18 cellular contexts compared by ENCODE assay signal in the genomic region with DNA sequence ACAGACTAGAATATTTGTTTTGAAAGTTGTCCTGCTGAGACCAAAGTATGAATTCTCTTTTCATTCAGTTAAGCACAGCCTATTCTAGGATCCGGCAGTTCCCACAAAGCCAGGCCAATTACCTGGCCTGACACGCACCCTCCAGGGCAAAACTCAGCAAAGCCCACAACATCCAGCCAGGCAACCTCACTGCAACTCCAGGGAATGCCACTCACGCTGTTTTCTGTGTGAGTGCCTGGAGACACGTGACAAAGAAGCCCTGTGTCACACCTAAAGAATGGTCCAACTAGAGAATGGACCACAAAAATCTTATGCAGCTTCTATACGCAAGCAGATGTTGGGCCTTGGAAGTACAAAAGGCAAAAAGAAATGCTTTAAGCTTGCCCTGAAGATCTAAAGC. TPM values are rescaled to one million over a fixed set of nuclear protein-coding genes. Genes with fewer than 3 reads are reported as not detected.
DNase-seq lines count a peak whose midpoint lies in the region; ATAC-seq and TF ChIP-seq lines count a peak whose summit lies in the region.
"Had no signal": no experiment of that assay in that cellular context is flagged by ENCODE, and none has a peak within 500 bp of the region (broad histone marks: within the 10 kb centered on the region; RNA-seq: fewer than 3 reads in every experiment).

No MANE protein-coding gene starts in this region.

- no peak for TF ChIP-seq CTCF in foreskin fibroblast (IDR thresholded peaks at IDR 0.05; ENCODE audit: low read depth, low read length)
- no peak for TF ChIP-seq CTCF in endodermal cell (conservative IDR thresholded peaks at IDR 0.05)

- H3K9ac ChIP-seq in subcutaneous abdominal adipose tissue (ENCODE audit: low read length in 5 of 5) (peak overlapping the region in 2 of 5 donors; percentile 12 to 13), endodermal cell (ENCODE audit: extremely low read depth, low read length, poor library complexity, severe bottlenecking) (no peak overlapping the region)

- intact Hi-C loops in activated naive CD4-positive, alpha-beta T cell treated with anti-CD3 and anti-CD28 coated beads for 36 hours (cut with micrococcal nuclease): no loop called here

- H3K4me3 ChIP-seq in foreskin fibroblast (ENCODE audit: low read depth in 1 of 2, low read length in 2 of 2): no peak overlapping the region
- no peak overlapping the region for H3K4me3 ChIP-seq in subcutaneous abdominal adipose tissue (ENCODE audit: low read depth in 1 of 5, low read length in 5 of 5)
- no peak overlapping the region for H3K4me3 ChIP-seq in endodermal cell (ENCODE audit: low read length)
- H3K4me3 ChIP-seq: spleen, thoracic aorta had no signal

- H3K4me1 Mint-ChIP-seq in activated CD8-positive, alpha-beta memory T cell treated with anti-CD3 and anti-CD28 coated beads, Interleukin-2, amount 10 ng/mL, durations not matched to agents 7 days and 5 days: peaks cover 10% of the 10 kb centered on the region
- peaks cover 18% of the 10 kb centered on the region for H3K4me1 Mint-ChIP-seq in endodermal cell
- peaks cover 63% of the 10 kb centered on the region for H3K4me1 Mint-ChIP-seq in activated naive CD4-positive, alpha-beta T cell treated with anti-CD3 and anti-CD28 coated beads for 36 hours (ENCODE audit: low read depth)

- no peak overlapping the region for H3K27ac Mint-ChIP-seq in activated CD8-positive, alpha-beta memory T cell treated with anti-CD3 and anti-CD28 coated beads, Interleukin-2, amount 10 ng/mL, durations not matched to agents 7 days and 5 days
- no peak overlapping the region for H3K27ac Mint-ChIP-seq in endodermal cell
- H3K27ac Mint-ChIP-seq in activated naive CD4-positive, alpha-beta T cell treated with anti-CD3 and anti-CD28 coated beads for 36 hours: no peak overlapping the region
- H3K27ac Mint-ChIP-seq: activated B cell treated with CpG ODN at 0.5 μM for 24 hours, nephron had no signal

- H3K4me1 ChIP-seq in subcutaneous abdominal adipose tissue (ENCODE audit: control insufficient read depth in 5 of 5, insufficient read depth in 5 of 5, low read length in 5 of 5): peaks cover 0 to 46% (median 36%) of the 10 kb centered on the region in 5 donors
- no peaks in the 10 kb centered on the region for H3K4me1 ChIP-seq in endodermal cell (ENCODE audit: control insufficient read depth, insufficient read depth, low read length)

- H3K9me3 Mint-ChIP-seq in activated CD8-positive, alpha-beta memory T cell treated with anti-CD3 and anti-CD28 coated beads, Interleukin-2, amount 10 ng/mL, durations not matched to agents 7 days and 5 days (ENCODE audit: low read depth): no peaks in the 10 kb centered on the region
- H3K9me3 Mint-ChIP-seq in endodermal cell: peaks cover 7% of the 10 kb centered on the region
- no peaks in the 10 kb centered on the region for H3K9me3 Mint-ChIP-seq in activated naive CD4-positive, alpha-beta T cell treated with anti-CD3 and anti-CD28 coated beads for 36 hours
- H3K9me3 Mint-ChIP-seq: activated B cell treated with CpG ODN at 0.5 μM for 24 hours, nephron had no signal

- H3K9me3 ChIP-seq in subcutaneous abdominal adipose tissue (ENCODE audit: control insufficient read depth in 5 of 5, low read length in 5 of 5) (no peaks in the 10 kb centered on the region), endodermal cell (ENCODE audit: control insufficient read depth, low read length) (peaks cover 11% of the 10 kb centered on the region)
- H3K9me3 ChIP-seq: spleen, thoracic aorta had no signal

- DNase-seq in activated CD8-positive, alpha-beta memory T cell treated with anti-CD3 and anti-CD28 coated beads for 24 hours: peak; percentile 47
- no peak for DNase-seq in activated CD8-positive, alpha-beta memory T cell treated with anti-CD3 and anti-CD28 coated beads, Interleukin-2, amount 10 ng/mL, durations not matched to agents 7 days and 5 days
- DNase-seq in NCI-H69 (lab: John Stamatoyannopoulos, UW) (peak; percentile 93), foreskin fibroblast (peak; percentile 7 to 39), endodermal cell (no peak)
- DNase-seq in activated naive CD4-positive, alpha-beta T cell treated with anti-CD3 and anti-CD28 coated beads for 36 hours: no peak
- DNase-seq: activated B cell treated with CpG ODN at 0.5 μM for 24 hours; effector CD8-positive, alpha-beta T cell; Karpas-422; left colon; NCI-H2171 treated with DMSO at 0.1 percent for 48 hours; spleen; SW 1271 had no signal

- WGBS in endodermal cell (ENCODE audit: insufficient coverage in 1 of 2, insufficient read length in 1 of 2), 2 experiments: 81 to 86% methylated on average over 5 of the region's 5 CpGs

- H3K27ac ChIP-seq in subcutaneous abdominal adipose tissue (ENCODE audit: low read depth, low read length) (peak overlapping the region; percentile 87), endodermal cell (ENCODE audit: low read depth, low read length) (no peak overlapping the region)
- H3K27ac ChIP-seq: spleen, thoracic aorta had no signal

- no peaks in the 10 kb centered on the region for H3K27me3 Mint-ChIP-seq in activated CD8-positive, alpha-beta memory T cell treated with anti-CD3 and anti-CD28 coated beads, Interleukin-2, amount 10 ng/mL, durations not matched to agents 7 days and 5 days
- no peaks in the 10 kb centered on the region for H3K27me3 Mint-ChIP-seq in endodermal cell (ENCODE audit: insufficient read depth)
- H3K27me3 Mint-ChIP-seq in activated naive CD4-positive, alpha-beta T cell treated with anti-CD3 and anti-CD28 coated beads for 36 hours (ENCODE audit: low read depth): no peaks in the 10 kb centered on the region

- H3K27me3 ChIP-seq in subcutaneous abdominal adipose tissue (ENCODE audit: control insufficient read depth in 5 of 5, insufficient read depth in 4 of 5, low read length in 5 of 5) (no peaks in the 10 kb centered on the region), endodermal cell (ENCODE audit: control insufficient read depth, insufficient read depth, low read length, poor library complexity, severe bottlenecking) (no peaks in the 10 kb centered on the region)
- H3K27me3 ChIP-seq: spleen had no signal

- ATAC-seq in activated CD8-positive, alpha-beta memory T cell treated with anti-CD3 and anti-CD28 coated beads, Interleukin-2, amount 10 ng/mL, durations not matched to agents 7 days and 5 days: no peak
- no peak for ATAC-seq in HG03520 (IDR thresholded peaks at IDR 0.05; ENCODE audit: unreplicated experiment)
- ATAC-seq: left colon had no signal

- H3K36me3 ChIP-seq in subcutaneous abdominal adipose tissue (ENCODE audit: control insufficient read depth in 5 of 5, insufficient read depth in 5 of 5, low read length in 5 of 5) (no peaks in the 10 kb centered on the region), endodermal cell (ENCODE audit: control insufficient read depth, insufficient read depth, low read length) (no peaks in the 10 kb centered on the region)
- H3K36me3 ChIP-seq: spleen, thoracic aorta had no signal

- H3K4me3 Mint-ChIP-seq in activated CD8-positive, alpha-beta memory T cell treated with anti-CD3 and anti-CD28 coated beads, Interleukin-2, amount 10 ng/mL, durations not matched to agents 7 days and 5 days: no peak overlapping the region
- no peak overlapping the region for H3K4me3 Mint-ChIP-seq in endodermal cell
- H3K4me3 Mint-ChIP-seq in activated naive CD4-positive, alpha-beta T cell treated with anti-CD3 and anti-CD28 coated beads for 36 hours: no peak overlapping the region
- H3K4me3 Mint-ChIP-seq: activated B cell treated with CpG ODN at 0.5 μM for 24 hours, nephron had no signal

- peaks cover 20% of the 10 kb centered on the region for H3K36me3 Mint-ChIP-seq in activated CD8-positive, alpha-beta memory T cell treated with anti-CD3 and anti-CD28 coated beads, Interleukin-2, amount 10 ng/mL, durations not matched to agents 7 days and 5 days
- H3K36me3 Mint-ChIP-seq in endodermal cell (ENCODE audit: low read depth): no peaks in the 10 kb centered on the region
- peaks cover 34% of the 10 kb centered on the region for H3K36me3 Mint-ChIP-seq in activated naive CD4-positive, alpha-beta T cell treated with anti-CD3 and anti-CD28 coated beads for 36 hours (ENCODE audit: low read depth)

- CTCF ChIA-PET in activated CD8-positive, alpha-beta memory T cell treated with anti-CD3 and anti-CD28 coated beads, Interleukin-2, amount 10 ng/mL, durations not matched to agents 7 days and 5 days (lab: Charles Lee): interaction anchor here (1.7 kb wide), 1 partner anchor 11 kb away, joined by 4 read pairs; no protein-coding TSS in a partner anchor
- CTCF ChIA-PET in activated naive CD4-positive, alpha-beta T cell treated with anti-CD3 and anti-CD28 coated beads for 36 hours (lab: Charles Lee): no interaction called here

RNA-seq across cellular contexts. Expression of gene RETREG1, which starts 20.3 kb away (rescaled TPM):
- total RNA-seq in activated CD8-positive, alpha-beta memory T cell treated with anti-CD3 and anti-CD28 coated beads, Interleukin-2, amount 10 ng/mL, durations not matched to agents 7 days and 5 days: 10 to 100 TPM; 18.1 to 30.3 TPM
- 1 to 10 TPM; 4.1 to 4.3 TPM for total RNA-seq in endodermal cell
- polyA plus RNA-seq in endodermal cell (2013, experiment 1 of 2): 1.4 TPM
- polyA plus RNA-seq in endodermal cell (2013, experiment 2 of 2): 1.2 TPM
- 10 to 100 TPM; 19.3 to 20.0 TPM for total RNA-seq in activated naive CD4-positive, alpha-beta T cell treated with anti-CD3 and anti-CD28 coated beads for 36 hours
- total RNA-seq: glomerular endothelial cell had no signal

Comparison
In these comparisons a context has a peak if more than half of its experiments do, and no peak if none do; other contexts are left out.
1. DNase-seq: peak in activated CD8-positive, alpha-beta memory T cell treated with anti-CD3 and anti-CD28 coated beads for 24 hours (single experiment), NCI-H69 (single experiment) and foreskin fibroblast (2 of 2); none in activated CD8-positive, alpha-beta memory T cell treated with anti-CD3 and anti-CD28 coated beads, Interleukin-2, amount 10 ng/mL, durations not matched to agents 7 days and 5 days (single experiment), endodermal cell (single experiment) and activated naive CD4-positive, alpha-beta T cell treated with anti-CD3 and anti-CD28 coated beads for 36 hours (single experiment).